1 cellular context compared by ENCODE assay signal in the genomic region with DNA sequence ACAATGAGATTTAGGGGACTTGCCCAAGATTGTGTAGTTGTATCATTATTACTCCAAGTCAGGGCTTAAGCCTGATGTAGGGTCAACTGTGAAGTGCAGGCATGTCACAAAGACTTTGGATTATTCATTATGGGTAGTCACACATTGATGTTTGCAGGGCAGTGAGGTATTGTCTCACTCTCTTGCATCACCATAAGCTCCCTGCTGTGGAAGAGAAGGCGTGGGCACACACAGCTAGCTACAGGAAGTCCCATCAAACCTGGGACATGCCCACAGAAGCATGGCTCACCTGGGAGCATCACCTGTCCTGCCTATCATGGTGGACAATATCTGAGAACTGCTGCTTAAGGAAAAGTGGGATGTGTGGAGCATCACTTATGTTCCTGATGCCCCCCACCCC.
TF ChIP-seq lines count a peak whose summit lies in the region.

No MANE protein-coding gene starts in this region.

TF ChIP-seq in HCT116, 20 proteins besides CTCF, POLR2A, EP300 and RAD21:
- TF ChIP-seq ZFX (IDR thresholded peaks at IDR 0.05): no peak
- no peak for TF ChIP-seq YY1 (IDR thresholded peaks at IDR 0.05; ENCODE audit: extremely low read depth, insufficient replicate concordance, low read depth, low read length)
- TF ChIP-seq SP1 (IDR thresholded peaks at IDR 0.05; ENCODE audit: low read depth): peak; percentile 35; the same call in 1 of the 2 replicates
- TF ChIP-seq, protein P1, sequence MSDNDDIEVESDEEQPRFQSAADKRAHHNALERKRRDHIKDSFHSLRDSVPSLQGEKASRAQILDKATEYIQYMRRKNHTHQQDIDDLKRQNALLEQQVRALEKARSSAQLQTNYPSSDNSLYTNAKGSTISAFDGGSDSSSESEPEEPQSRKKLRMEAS (IDR thresholded peaks at IDR 0.05): 0 out of 2 replicates have a peak, but pooled peaks have one; percentile 29
- no peak for TF ChIP-seq JUND (IDR thresholded peaks at IDR 0.05)
- TF ChIP-seq SIN3A (IDR thresholded peaks at IDR 0.05; ENCODE audit: low read depth): no peak
- TF ChIP-seq, protein P2, sequence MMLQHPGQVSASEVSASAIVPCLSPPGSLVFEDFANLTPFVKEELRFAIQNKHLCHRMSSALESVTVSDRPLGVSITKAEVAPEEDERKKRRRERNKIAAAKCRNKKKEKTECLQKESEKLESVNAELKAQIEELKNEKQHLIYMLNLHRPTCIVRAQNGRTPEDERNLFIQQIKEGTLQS (IDR thresholded peaks at IDR 0.05): peak; percentile 85
- TF ChIP-seq EZH2phosphoT487 (IDR thresholded peaks at IDR 0.05; ENCODE audit: borderline replicate concordance): no peak
- TF ChIP-seq, protein P3, sequence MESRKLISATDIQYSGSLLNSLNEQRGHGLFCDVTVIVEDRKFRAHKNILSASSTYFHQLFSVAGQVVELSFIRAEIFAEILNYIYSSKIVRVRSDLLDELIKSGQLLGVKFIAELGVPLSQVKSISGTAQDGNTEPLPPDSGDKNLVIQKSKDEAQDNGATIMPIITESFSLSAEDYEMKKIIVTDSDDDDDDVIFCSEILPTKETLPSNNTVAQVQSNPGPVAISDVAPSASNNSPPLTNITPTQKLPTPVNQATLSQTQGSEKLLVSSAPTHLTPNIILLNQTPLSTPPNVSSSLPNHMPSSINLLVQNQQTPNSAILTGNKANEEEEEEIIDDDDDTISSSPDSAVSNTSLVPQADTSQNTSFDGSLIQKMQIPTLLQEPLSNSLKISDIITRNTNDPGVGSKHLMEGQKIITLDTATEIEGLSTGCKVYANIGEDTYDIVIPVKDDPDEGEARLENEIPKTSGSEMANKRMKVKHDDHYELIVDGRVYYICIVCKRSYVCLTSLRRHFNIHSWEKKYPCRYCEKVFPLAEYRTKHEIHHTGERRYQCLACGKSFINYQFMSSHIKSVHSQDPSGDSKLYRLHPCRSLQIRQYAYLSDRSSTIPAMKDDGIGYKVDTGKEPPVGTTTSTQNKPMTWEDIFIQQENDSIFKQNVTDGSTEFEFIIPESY (IDR thresholded peaks at IDR 0.05; ENCODE audit: extremely low read depth, insufficient replicate concordance, low read length): no peak
- no peak for TF ChIP-seq CBX3 (IDR thresholded peaks at IDR 0.05; ENCODE audit: low read depth)
- no peak for TF ChIP-seq TCF7L2 (IDR thresholded peaks at IDR 0.05; ENCODE audit: borderline replicate concordance, extremely low read depth, insufficient read depth, insufficient read length)
- TF ChIP-seq CEBPB (IDR thresholded peaks at IDR 0.05; ENCODE audit: low read depth): peak; percentile 81
- TF ChIP-seq EGR1 (IDR thresholded peaks at IDR 0.05; ENCODE audit: low read depth): peak; percentile 25; the same call in 1 of the 2 replicates
